ENCODE assay signal across 11 cellular contexts in the genomic region with DNA sequence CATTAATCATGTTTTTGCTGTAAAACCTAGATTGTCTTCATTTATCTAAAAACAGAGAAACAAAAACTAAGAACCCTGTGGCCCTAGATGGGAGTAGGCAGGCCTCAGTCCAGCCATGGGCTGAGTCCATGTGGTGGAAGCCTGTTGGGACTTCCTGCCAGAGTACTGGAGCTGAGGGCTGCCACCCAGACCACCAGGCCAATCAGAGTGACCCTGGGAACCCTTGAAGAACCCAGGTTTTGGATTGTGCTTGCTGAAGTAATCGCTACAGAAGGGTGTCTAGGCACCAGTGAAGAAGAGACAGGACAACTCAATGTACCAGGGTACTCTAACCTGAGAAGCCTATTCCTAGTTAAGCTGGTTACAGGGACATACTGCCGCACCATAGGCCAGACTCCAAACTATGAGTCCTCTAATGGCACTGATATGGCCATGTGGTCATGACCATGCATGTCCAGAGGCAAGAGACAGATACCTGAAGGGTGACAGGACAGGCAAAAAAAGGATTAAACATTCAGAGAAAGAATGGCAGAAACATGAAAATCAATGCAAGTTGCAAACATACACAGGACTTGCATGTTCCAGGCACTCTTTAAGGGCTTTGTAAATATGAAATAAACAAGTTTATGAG. TPM values are rescaled to one million over a fixed set of nuclear protein-coding genes. Genes with fewer than 3 reads are reported as not detected.
DNase-seq lines count a peak whose midpoint lies in the region; ATAC-seq and TF ChIP-seq lines count a peak whose summit lies in the region.
"Had no signal": no experiment of that assay in that cellular context is flagged by ENCODE, and none has a peak within 500 bp of the region (broad histone marks: within the 10 kb centered on the region; RNA-seq: fewer than 3 reads in every experiment).

No MANE protein-coding gene starts in this region.

- no peaks in the 10 kb centered on the region for H3K4me1 ChIP-seq in CD8-positive, alpha-beta T cell (ENCODE audit: insufficient read depth, low read length)
- peaks cover 28% of the 10 kb centered on the region for H3K4me1 ChIP-seq in RWPE2 (ENCODE audit: insufficient read depth, poor library complexity, severe bottlenecking)
- peaks cover 53 to 70% (median 62%) of the 10 kb centered on the region in 4 donors for H3K4me1 ChIP-seq in esophagus muscularis mucosa
- H3K4me1 ChIP-seq in prostate gland (replicated peaks), result peaks cover 34% of the 10 kb centered on the region

- ATAC-seq in CD8-positive, alpha-beta T cell, result no peak
- peak; percentile 19 for ATAC-seq in RWPE2 (ENCODE audit: low read depth)

- 100% methylated on average over 2 of the region's 2 CpGs for WGBS in esophagus muscularis mucosa
- WGBS in prostate gland, result 76% methylated on average over 2 of the region's 2 CpGs

- H3K27me3 ChIP-seq in CD8-positive, alpha-beta T cell (ENCODE audit: insufficient read depth, low read length), result no peaks in the 10 kb centered on the region
- H3K27me3 ChIP-seq in RWPE2 (ENCODE audit: insufficient read depth, poor library complexity, severe bottlenecking), result no peaks in the 10 kb centered on the region
- no peaks in the 10 kb centered on the region for H3K27me3 ChIP-seq in esophagus muscularis mucosa
- H3K27me3 ChIP-seq in prostate gland (replicated peaks; ENCODE audit: insufficient read depth), result no peaks in the 10 kb centered on the region
- H3K27me3 ChIP-seq: MG63 had no signal

- no peak overlapping the region for H3K4me3 ChIP-seq in CD8-positive, alpha-beta T cell (ENCODE audit: low read depth, low read length)
- H3K4me3 ChIP-seq in RWPE2 (ENCODE audit: severe bottlenecking) (no peak overlapping the region), esophagus muscularis mucosa (no peak overlapping the region), prostate gland (no peak overlapping the region)
- H3K4me3 ChIP-seq: MG63 had no signal

- no peak overlapping the region for H3K27ac ChIP-seq in CD8-positive, alpha-beta T cell (ENCODE audit: low read depth, low read length)
- H3K27ac ChIP-seq in RWPE2 (ENCODE audit: poor library complexity, severe bottlenecking) (peak overlapping the region; percentile 93), esophagus muscularis mucosa (replicated peaks in 1 of 4) (peak overlapping the region; percentile 40 to 66 (median 58)), prostate gland (peak overlapping the region; percentile 93 to 100)

- H3K36me3 ChIP-seq in CD8-positive, alpha-beta T cell (ENCODE audit: insufficient read depth, low read length), result peaks cover 23% of the 10 kb centered on the region
- peaks cover 35% of the 10 kb centered on the region for H3K36me3 ChIP-seq in RWPE2 (ENCODE audit: low read depth)
- peaks cover 26 to 83% (median 63%) of the 10 kb centered on the region in 4 donors for H3K36me3 ChIP-seq in esophagus muscularis mucosa
- peaks cover 8 to 17% of the 10 kb centered on the region in 2 donors for H3K36me3 ChIP-seq in prostate gland

- DNase-seq in CD8-positive, alpha-beta T cell, result no peak
- DNase-seq in RWPE2 (ENCODE audit: low spot score), result no peak
- DNase-seq in esophagus muscularis mucosa (ENCODE audit: extremely low spot score), result no peak
- DNase-seq in prostate gland (ENCODE audit: low spot score), result no peak
- DNase-seq in stimulated activated CD4-positive, alpha-beta T cell treated with anti-CD3 and anti-CD28 coated beads, Interleukin-1b, Interleukin-23, amount 100 ng/mL, for 48 hours, result no peak
- DNase-seq in HCEC 1CT, result no peak
- DNase-seq in ACHN, result no peak
- DNase-seq in GM03348 (ENCODE audit: low spot score), result no peak
- DNase-seq: cerebellar nuclear complex, MG63, NCI-H526 treated with DMSO at 0.1 percent for 48 hours had no signal

- H3K27me3 Mint-ChIP-seq in CD8-positive, alpha-beta T cell (ENCODE audit: low read depth), result no peaks in the 10 kb centered on the region

- no peaks in the 10 kb centered on the region for H3K9me3 Mint-ChIP-seq in CD8-positive, alpha-beta T cell

- TF ChIP-seq EP300 in esophagus muscularis mucosa (IDR thresholded peaks at IDR 0.05), result no peak

- in situ Hi-C loops in ACHN (cut with HindIII; ENCODE audit: low pct_ligation_motif_present, low pct_unique_long_range_greater_than_20kb, low sequenced_read_pairs), result no loop called here

- peak overlapping the region; percentile 62 for H3K27ac Mint-ChIP-seq in CD8-positive, alpha-beta T cell

- POLR2A ChIA-PET in CD8-positive, alpha-beta T cell (lab: Charles Lee), result no interaction called here

- CTCF ChIA-PET in CD8-positive, alpha-beta T cell (lab: Charles Lee), result interaction anchor here (1.5 to 2.2 kb wide), 2 partner anchors 14 to 16 kb away, joined by 3 to 7 read pairs; no protein-coding TSS in a partner anchor

- H3K9me3 ChIP-seq in CD8-positive, alpha-beta T cell (ENCODE audit: low read length), result no peaks in the 10 kb centered on the region
- H3K9me3 ChIP-seq in RWPE2 (ENCODE audit: severe bottlenecking), result no peaks in the 10 kb centered on the region
- H3K9me3 ChIP-seq in esophagus muscularis mucosa, result no peaks in the 10 kb centered on the region
- no peaks in the 10 kb centered on the region for H3K9me3 ChIP-seq in prostate gland
- H3K9me3 ChIP-seq: MG63 had no signal

- intact Hi-C loops in CD8-positive, alpha-beta T cell (cut with DNase I, micrococcal nuclease), result no loop called here
- intact Hi-C loops in esophagus muscularis mucosa (cut with DNase I) (no loop called here), prostate gland (cut with DNase I) (no loop called here)

- peaks cover 13% of the 10 kb centered on the region for H3K4me1 Mint-ChIP-seq in CD8-positive, alpha-beta T cell (ENCODE audit: low read depth)

- no peak overlapping the region for H3K4me3 Mint-ChIP-seq in CD8-positive, alpha-beta T cell

- TF ChIP-seq CTCF in CD8-positive, alpha-beta T cell (IDR thresholded peaks at IDR 0.05), result no peak
- TF ChIP-seq CTCF in RWPE2 (IDR thresholded peaks at IDR 0.05; ENCODE audit: poor library complexity, severe bottlenecking) (no peak), esophagus muscularis mucosa (IDR thresholded peaks at IDR 0.05) (no peak), prostate gland (IDR thresholded peaks at IDR 0.05) (no peak)

- no peak for TF ChIP-seq POLR2A in esophagus muscularis mucosa (IDR thresholded peaks at IDR 0.05; ENCODE audit: low read depth)
- TF ChIP-seq POLR2A in prostate gland (IDR thresholded peaks at IDR 0.05), result no peak

- peaks cover 49% of the 10 kb centered on the region for H3K36me3 Mint-ChIP-seq in CD8-positive, alpha-beta T cell

RNA-seq across cellular contexts. Expression of a gene that starts 12.9 kb away (rescaled TPM):
- 100 to 1,000 TPM; 535 TPM for total RNA-seq in CD8-positive, alpha-beta T cell
- total RNA-seq in esophagus muscularis mucosa (100 to 1,000 TPM in 1 of 4 donors, 10 to 100 TPM in 3; 27.8 to 183 (median 45.4) TPM), prostate gland (10 to 100 TPM; 38.4 to 45.9 TPM)

RNA-seq across cellular contexts. Expression of a gene that starts 33.0 kb away (rescaled TPM):
- total RNA-seq in CD8-positive, alpha-beta T cell, result 1 to 10 TPM; 1.8 to 2.3 TPM
- total RNA-seq in esophagus muscularis mucosa (1 to 10 TPM; 1.7 to 8.6 (median 3.9) TPM), prostate gland (10 to 100 TPM in 1 of 2 donors, 1 to 10 TPM in 1; 9.0 to 23.2 TPM)

RNA-seq across cellular contexts. Expression of a gene that starts 33.0 kb away (rescaled TPM):
- 10 to 100 TPM; 13.9 to 20.2 TPM for total RNA-seq in CD8-positive, alpha-beta T cell
- 10 to 100 TPM; 53.7 to 88.7 (median 67.8) TPM for total RNA-seq in esophagus muscularis mucosa
- total RNA-seq in prostate gland, result 100 to 1,000 TPM in 1 of 2 donors, 10 to 100 TPM in 1; 76.5 to 104 TPM

RNA-seq across cellular contexts. Expression of a gene that starts 51.9 kb away (rescaled TPM):
- total RNA-seq in CD8-positive, alpha-beta T cell, result not detected
- 1 to 10 TPM in 1 of 4 donors, not detected in 3; 1.3 TPM for total RNA-seq in esophagus muscularis mucosa
- total RNA-seq in prostate gland, result 1 to 10 TPM in 1 of 2 donors, under 1 TPM in 1; 0.40 to 2.2 TPM
